8 cellular contexts compared by ENCODE assay signal in the genomic region with DNA sequence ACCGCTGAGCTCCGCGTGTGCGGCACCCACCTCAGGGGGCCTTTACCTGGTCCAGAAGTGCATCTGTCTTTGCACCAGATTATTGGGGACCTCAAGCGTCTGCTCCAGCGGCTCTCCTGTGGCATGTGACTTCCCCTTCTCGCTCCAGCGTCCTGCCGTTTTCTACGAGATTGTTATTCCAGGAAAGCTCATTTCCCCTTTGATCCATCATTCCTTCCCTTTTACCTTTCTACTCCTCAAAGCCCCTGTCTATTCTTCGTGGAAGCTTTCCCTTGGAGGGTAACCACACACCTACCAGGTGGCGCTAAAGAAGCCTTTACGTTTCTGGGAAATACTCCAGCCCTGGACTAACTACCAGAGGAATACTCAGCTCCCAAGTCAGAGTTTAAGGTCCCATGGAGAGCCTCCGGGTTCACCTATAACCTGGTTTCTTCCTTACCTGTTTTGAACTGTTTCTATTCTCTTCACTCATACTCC. TPM values are rescaled to one million over a fixed set of nuclear protein-coding genes. Genes with fewer than 3 reads are reported as not detected.
A peak's percentile ranks its signal among the peaks of the same experiment; 100 is the strongest.
DNase-seq lines count a peak whose midpoint lies in the region; ATAC-seq and TF ChIP-seq lines count a peak whose summit lies in the region.

No MANE protein-coding gene starts in this region.

- H3K27me3 ChIP-seq in PC-9 (ENCODE audit: insufficient read depth, low read depth), result no peaks in the 10 kb centered on the region
- H3K27me3 ChIP-seq in neutrophil, result peaks cover 33% of the 10 kb centered on the region

- ATAC-seq in HG03159 (IDR thresholded peaks at IDR 0.05; ENCODE audit: unreplicated experiment) (no peak), GM18517 (IDR thresholded peaks at IDR 0.05; ENCODE audit: unreplicated experiment) (no peak)

- intact Hi-C loops in PC-9 (cut with micrococcal nuclease; ENCODE audit: unreplicated experiment), result no loop called here

- H3K9me3 ChIP-seq in PC-9 (ENCODE audit: insufficient read depth, low read depth), result no peaks in the 10 kb centered on the region
- no peaks in the 10 kb centered on the region for H3K9me3 ChIP-seq in neutrophil

- H3K4me3 ChIP-seq in PC-9 (peak overlapping the region; percentile 60), epithelial cell of esophagus (ENCODE audit: low read length) (peak overlapping the region; percentile 90), neutrophil (ENCODE audit: low read depth in 1 of 2, low read length in 1 of 2) (peak overlapping the region; percentile 81 to 94)

- POLR2A ChIA-PET in PC-9 (lab: Charles Lee; ENCODE audit: unreplicated experiment), result interaction anchor here (0.6 to 0.8 kb wide), 3 partner anchors 16 to 127 kb away, joined by 3 to 10 read pairs (median 3); no protein-coding TSS in a partner anchor

- H3K79me2 ChIP-seq in PC-9 (ENCODE audit: low read depth), result peaks cover 29% of the 10 kb centered on the region

- H3K27ac Mint-ChIP-seq in T-helper 2 cell treated with Interferon-gamma antibody and Interleukin-4, amounts not matched to agents 5 μg/mL and 100 μg/mL, for 36 hours, result peak overlapping the region; percentile 75

- H3K27ac ChIP-seq in PC-9 (no peak overlapping the region), neutrophil (peak overlapping the region; percentile 52)

- TF ChIP-seq CTCF in PC-9 (conservative IDR thresholded peaks at IDR 0.05) (no peak; the same call in 1 of the 2 replicates), epithelial cell of esophagus (IDR thresholded peaks at IDR 0.05; ENCODE audit: insufficient read depth, low read depth, low read length, missing control alignments) (peak; percentile 44), neutrophil (IDR thresholded peaks at IDR 0.05) (no peak)

- peaks cover 41% of the 10 kb centered on the region; the same call in 1 of the 2 replicates for H3F3A ChIP-seq in PC-9 (ENCODE audit: insufficient read depth, low read depth)

- peaks cover 43% of the 10 kb centered on the region for H3K36me3 ChIP-seq in PC-9 (ENCODE audit: low read depth)
- H3K36me3 ChIP-seq in neutrophil, result no peaks in the 10 kb centered on the region

- no TSS peak for BruUV-seq in PC-9 (replicated peaks; lab: Mats Ljungman, UMichigan)

- H3K4me1 ChIP-seq in PC-9 (replicated peaks; ENCODE audit: insufficient read depth), result peaks cover 8% of the 10 kb centered on the region
- H3K4me1 ChIP-seq in neutrophil (ENCODE audit: control insufficient read depth in 1 of 2, insufficient read depth in 1 of 2, low read depth in 1 of 2, low read length in 1 of 2), result peaks cover 18 to 21% of the 10 kb centered on the region in 2 experiments

- DNase-seq in T-helper 2 cell treated with Interferon-gamma antibody and Interleukin-4, amounts not matched to agents 5 μg/mL and 100 μg/mL, for 36 hours (ENCODE audit: low spot score), result no peak
- DNase-seq in T-helper 2 cell, result no peak
- DNase-seq in PC-9, result peak; percentile 23 to 42
- DNase-seq in epithelial cell of esophagus (ENCODE audit: low read depth), result peak; percentile 36
- no peak for DNase-seq in NCI-H2029 treated with DMSO at 0.1 percent for 48 hours (lab: John Stamatoyannopoulos, UW)

- H3K4me3 Mint-ChIP-seq in T-helper 2 cell treated with Interferon-gamma antibody and Interleukin-4, amounts not matched to agents 5 μg/mL and 100 μg/mL, for 36 hours, result peak overlapping the region; percentile 88

- no peaks in the 10 kb centered on the region for H3K9me3 Mint-ChIP-seq in T-helper 2 cell treated with Interferon-gamma antibody and Interleukin-4, amounts not matched to agents 5 μg/mL and 100 μg/mL, for 36 hours

- H4K20me1 ChIP-seq in PC-9 (ENCODE audit: insufficient read depth), result peaks cover 41% of the 10 kb centered on the region

- H3K4me1 Mint-ChIP-seq in T-helper 2 cell treated with Interferon-gamma antibody and Interleukin-4, amounts not matched to agents 5 μg/mL and 100 μg/mL, for 36 hours (ENCODE audit: low read depth), result peaks cover 16% of the 10 kb centered on the region

- CTCF ChIA-PET in PC-9 (lab: Charles Lee), result interaction anchor here (0.6 to 1.3 kb wide), 2 partner anchors 17 to 89 kb away, joined by 3 to 21 read pairs; no protein-coding TSS in a partner anchor

- H3K36me3 Mint-ChIP-seq in T-helper 2 cell treated with Interferon-gamma antibody and Interleukin-4, amounts not matched to agents 5 μg/mL and 100 μg/mL, for 36 hours (ENCODE audit: low read depth), result peaks cover 42% of the 10 kb centered on the region

- peak overlapping the region; percentile 82 for H3K4me2 ChIP-seq in PC-9

- peaks cover 13% of the 10 kb centered on the region for H3K27me3 Mint-ChIP-seq in T-helper 2 cell treated with Interferon-gamma antibody and Interleukin-4, amounts not matched to agents 5 μg/mL and 100 μg/mL, for 36 hours (ENCODE audit: low read depth)

- peak overlapping the region; percentile 78 for H2AFZ ChIP-seq in PC-9

- H3K9me2 ChIP-seq in PC-9 (ENCODE audit: insufficient read depth), result no peaks in the 10 kb centered on the region

RNA-seq across cellular contexts. Expression of a gene that starts 1.5 kb away (rescaled TPM):
- total RNA-seq in PC-9 (2021), result 189 and 226 TPM in 2 replicates

RNA-seq across cellular contexts. Expression of a gene that starts 16.2 kb away (rescaled TPM):
- total RNA-seq in PC-9 (2021), result 33.3 and 41.3 TPM in 2 replicates

RNA-seq across cellular contexts. Expression of a gene that starts 38.6 kb away (rescaled TPM):
- total RNA-seq in PC-9 (2021), result not detected in 2 replicates

Comparison
In these comparisons a context has a peak if more than half of its experiments do, and no peak if none do; other contexts are left out.
1. DNase-seq: peak in PC-9 (2 of 2) and epithelial cell of esophagus (single experiment); none in T-helper 2 cell treated with Interferon-gamma antibody and Interleukin-4, amounts not matched to agents 5 μg/mL and 100 μg/mL, for 36 hours (single experiment), T-helper 2 cell (0 of 5) and NCI-H2029 treated with DMSO at 0.1 percent for 48 hours (single experiment).
2. Peak in every context shown above with its lines, with median percentiles within 50 percentile points of each other: H3K4me3 ChIP-seq.